In genomic region chr2:216827073-216827725, GRCh38 we compare ENCODE assay signal across 22 cellular contexts. TPM values are rescaled to one million over a fixed set of nuclear protein-coding genes. Genes with fewer than 3 reads are reported as not detected.
DNase-seq lines count a peak whose midpoint lies in the region; ATAC-seq and TF ChIP-seq lines count a peak whose summit lies in the region.
"Had no signal": no experiment of that assay in that cellular context is flagged by ENCODE, and none has a peak within 500 bp of the region (broad histone marks: within the 10 kb centered on the region; RNA-seq: fewer than 3 reads in every experiment).

No MANE protein-coding gene starts in this region.

- CTCF ChIA-PET in HEK293T (lab: Yijun Ruan, JAX): no interaction called here

- H3K27me3 ChIP-seq in psoas muscle (ENCODE audit: insufficient read depth in 3 of 3, low read length in 2 of 3): no peaks in the 10 kb centered on the region
- H3K27me3 ChIP-seq: adrenal gland, hepatocyte had no signal

- H3K9me3 ChIP-seq in psoas muscle: no peaks in the 10 kb centered on the region
- H3K9me3 ChIP-seq: adrenal gland had no signal

- no peaks in the 10 kb centered on the region for H3K36me3 ChIP-seq in psoas muscle (ENCODE audit: insufficient read depth in 1 of 2, low read depth in 1 of 2)
- H3K36me3 ChIP-seq: adrenal gland had no signal

- intact Hi-C loops in psoas muscle (cut with DNase I): loop anchor here in 1 of 2 donors (5.0 kb wide), 1 partner anchor 50 kb away; no protein-coding TSS in a partner anchor

- peak overlapping the region; percentile 76 for H3K27ac ChIP-seq in psoas muscle
- H3K27ac ChIP-seq: adrenal gland, hepatocyte had no signal

- WGBS in psoas muscle, 3 donors: 33 to 71% (median 40%) methylated on average over 6 of the region's 6 CpGs

- DNase-seq in AG10803 (ENCODE audit: low read depth): peak; percentile 10
- DNase-seq in LHCN-M2 (ENCODE audit: low read depth): peak; percentile 23
- peak; percentile 16 for DNase-seq in astrocyte of the hippocampus (ENCODE audit: low read depth, low spot score)
- DNase-seq in psoas muscle: no peak
- no peak for DNase-seq in NCI-H510A (lab: John Stamatoyannopoulos, UW)
- no peak for DNase-seq in HEK293T (ENCODE audit: extremely low spot score)
- no peak for DNase-seq in germinal center (ENCODE audit: low spot score)
- DNase-seq: adrenal gland, Calu3, kidney glomerular epithelial cell, NCI-H187, NCI-H748 treated with DMSO at 0.1 percent for 48 hours, small intestine, SW 1271 had no signal

- H3K4me3 ChIP-seq in AG10803 (ENCODE audit: low read length): no peak overlapping the region
- H3K4me3 ChIP-seq in psoas muscle: no peak overlapping the region
- H3K4me3 ChIP-seq: adrenal gland, hepatocyte had no signal

- no peak for TF ChIP-seq CTCF in AG10803 (conservative IDR thresholded peaks at IDR 0.05; ENCODE audit: low read length)
- TF ChIP-seq CTCF in psoas muscle (IDR thresholded peaks at IDR 0.05): no peak

- H3K4me1 ChIP-seq in psoas muscle: peaks cover 36% of the 10 kb centered on the region

- POLR2A ChIA-PET in HEK293T (lab: Yijun Ruan, JAX): no interaction called here

- ATAC-seq in psoas muscle: peak; percentile 41 to 66 (median 62)
- no peak for ATAC-seq in GM21529 (IDR thresholded peaks at IDR 0.05; ENCODE audit: unreplicated experiment)
- ATAC-seq: activated T-helper 17 cell treated with anti-CD3 and anti-CD28 coated beads, Interleukin-2, amount 50 U/mL, for 72 hours; Panc1; stimulated activated memory B cell treated with anti-CD40 and anti-IgM and Interleukin-4, amounts not matched to agents 10 μg/mL and 1 μg/mL and 100 μg/mL, for 72 hours; WTC11 had no signal

TF ChIP-seq in HEK293T, 16 proteins besides CTCF, POLR2A, EP300 and RAD21:
- no peak for TF ChIP-seq FOXM1 (IDR thresholded peaks at IDR 0.05; ENCODE audit: borderline replicate concordance)
- no peak for TF ChIP-seq ARNT (IDR thresholded peaks at IDR 0.05)
- TF ChIP-seq BHLHE40 (IDR thresholded peaks at IDR 0.05; ENCODE audit: borderline replicate concordance): no peak

RNA-seq across cellular contexts. Expression of gene TNP1, which starts 32.7 kb away (rescaled TPM):
- total RNA-seq in LHCN-M2 (2014; rRNA removed) (not detected in 2 replicates), psoas muscle (not detected)
- polyA plus RNA-seq in LHCN-M2 (2012): not detected
- polyA plus RNA-seq in psoas muscle: not detected
- total RNA-seq: activated T-helper 17 cell treated with anti-CD3 and anti-CD28 coated beads, Interleukin-2, amount 50 U/mL, for 72 hours; adrenal gland; Calu3; hepatocyte; mucosa of gallbladder; osteocyte; WTC11 had no signal
- polyA plus RNA-seq: adrenal gland, hepatocyte, small intestine had no signal

Comparison
In these comparisons a context has a peak if more than half of its experiments do, and no peak if none do; other contexts are left out.
1. DNase-seq: peak in AG10803 (single experiment), LHCN-M2 (single experiment) and astrocyte of the hippocampus (single experiment); none in psoas muscle (0 of 2), NCI-H510A (single experiment), HEK293T (single experiment) and germinal center (single experiment).